ENCODE assay signal across 11 cellular contexts in genomic region chr11:12118940-12119339, GRCh38. TPM values are rescaled to one million over a fixed set of nuclear protein-coding genes. Genes with fewer than 3 reads are reported as not detected.
DNase-seq lines count a peak whose midpoint lies in the region; ATAC-seq and TF ChIP-seq lines count a peak whose summit lies in the region.
"Had no signal": no experiment of that assay in that cellular context is flagged by ENCODE, and none has a peak within 500 bp of the region (broad histone marks: within the 10 kb centered on the region; RNA-seq: fewer than 3 reads in every experiment).

No MANE protein-coding gene starts in this region.

- ATAC-seq in GM19324 (IDR thresholded peaks at IDR 0.05; ENCODE audit: low FRiP score, unreplicated experiment) = no peak
- ATAC-seq: activated naive CD8-positive, alpha-beta T cell treated with anti-CD3 and anti-CD28 coated beads, Interleukin-2, amount 50 U/mL, for 24 hours had no signal

- DNase-seq in NCI-H146 (lab: John Stamatoyannopoulos, UW) = peak; percentile 16
- no peak for DNase-seq in NCI-H146 treated with DMSO at 0.1 percent for 48 hours (lab: John Stamatoyannopoulos, UW; ENCODE audit: unreplicated experiment)
- peak; percentile 65 for DNase-seq in NCI-H69 (lab: John Stamatoyannopoulos, UW)
- no peak for DNase-seq in fibroblast of lung (ENCODE audit: low read depth in 2 of 2)
- DNase-seq in central memory CD4-positive, alpha-beta T cell = no peak
- DNase-seq in mucosa of gallbladder (ENCODE audit: low spot score) = no peak
- DNase-seq: activated naive CD8-positive, alpha-beta T cell treated with anti-CD3 and anti-CD28 coated beads, Interleukin-2, amount 50 U/mL, for 24 hours; GM23248; NCI-H774 had no signal

- peaks cover 94% of the 10 kb centered on the region for H3K79me2 ChIP-seq in fibroblast of lung (ENCODE audit: control insufficient read depth, insufficient read depth, low read length)

- H2AFZ ChIP-seq in fibroblast of lung (ENCODE audit: low read length) = no peak overlapping the region
- H2AFZ ChIP-seq: GM23248 had no signal

- no peak overlapping the region for H3K9ac ChIP-seq in fibroblast of lung (ENCODE audit: insufficient read depth, low read length)
- H3K9ac ChIP-seq in skeletal muscle tissue (ENCODE audit: low read depth in 1 of 3, low read length in 3 of 3) = peak overlapping the region in 1 of 3 donors; percentile 47
- H3K9ac ChIP-seq: GM23248 had no signal

- no peaks in the 10 kb centered on the region for H4K20me1 ChIP-seq in fibroblast of lung (ENCODE audit: control insufficient read depth, extremely low read depth, insufficient read depth, low read length)

- no peak overlapping the region for H3K4me2 ChIP-seq in fibroblast of lung (ENCODE audit: extremely low read depth, insufficient read depth, low read length)

- H3K36me3 ChIP-seq in fibroblast of lung (ENCODE audit: control insufficient read depth, insufficient read depth, low read length) (peaks cover 9% of the 10 kb centered on the region), skeletal muscle tissue (ENCODE audit: control insufficient read depth in 3 of 3, insufficient read depth in 3 of 3, low read length in 3 of 3) (no peaks in the 10 kb centered on the region)

- H3K27ac ChIP-seq in fibroblast of lung (ENCODE audit: insufficient read depth, low read length) = peak overlapping the region; percentile 1
- peak overlapping the region; percentile 23 for H3K27ac ChIP-seq in skeletal muscle tissue (ENCODE audit: low read depth, low read length)
- H3K27ac ChIP-seq: GM23248 had no signal

- H3K27me3 ChIP-seq in fibroblast of lung (ENCODE audit: control insufficient read depth, insufficient read depth, low read length) = no peaks in the 10 kb centered on the region
- peaks cover 0 to 5% (median 3%) of the 10 kb centered on the region in 3 donors for H3K27me3 ChIP-seq in skeletal muscle tissue (ENCODE audit: control insufficient read depth in 3 of 3, insufficient read depth in 3 of 3, low read length in 3 of 3)

- H3K4me1 ChIP-seq in fibroblast of lung (ENCODE audit: control insufficient read depth, extremely low read depth, insufficient read depth, low read length) = peaks cover 37% of the 10 kb centered on the region
- H3K4me1 ChIP-seq in skeletal muscle tissue (ENCODE audit: control insufficient read depth in 3 of 3, insufficient read depth in 3 of 3, low read length in 3 of 3) = peaks cover 11 to 57% (median 25%) of the 10 kb centered on the region in 3 donors

- TF ChIP-seq CTCF in fibroblast of lung (conservative IDR thresholded peaks at IDR 0.05 in 1 of 2, IDR thresholded peaks at IDR 0.05 in 1 of 2; ENCODE audit: low read depth in 1 of 2, low read length in 2 of 2) = peak in 1 of 2 donors; percentile 36

- H3K9me3 ChIP-seq in fibroblast of lung (ENCODE audit: control insufficient read depth, insufficient read depth, low read depth, low read length) (no peaks in the 10 kb centered on the region), skeletal muscle tissue (ENCODE audit: control insufficient read depth in 3 of 3, low read length in 3 of 3) (no peaks in the 10 kb centered on the region)

- H3K4me3 ChIP-seq in fibroblast of lung (replicated peaks in 1 of 4; ENCODE audit: control extremely low read depth in 1 of 4, insufficient read depth in 1 of 4, low read depth in 3 of 4, low read length in 4 of 4) = no peak overlapping the region
- no peak overlapping the region for H3K4me3 ChIP-seq in skeletal muscle tissue (ENCODE audit: low read length in 3 of 3)
- H3K4me3 ChIP-seq: GM23248 had no signal

RNA-seq across cellular contexts. Expression of gene MICAL2, which starts 8.6 kb away (rescaled TPM):
- total RNA-seq in fibroblast of lung (88.6 and 275 TPM in 2 replicates), skeletal muscle tissue (35.5 TPM), mucosa of gallbladder (158 TPM)
- 78.5 and 120 TPM in 2 replicates for polyA plus RNA-seq in fibroblast of lung
- 125 and 167 TPM in 2 replicates for polyA plus RNA-seq in fibroblast of lung (2012)
- 234 and 390 TPM in 2 replicates for polyA minus RNA-seq in fibroblast of lung (ENCODE audit: low replicate concordance)

Comparison
In these comparisons a context has a peak if more than half of its experiments do, and no peak if none do; other contexts are left out.
1. DNase-seq: peak in NCI-H146 (single experiment) and NCI-H69 (single experiment); none in NCI-H146 treated with DMSO at 0.1 percent for 48 hours (single experiment), fibroblast of lung (0 of 2), central memory CD4-positive, alpha-beta T cell (single experiment) and mucosa of gallbladder (single experiment).